ENCODE assay signal across 7 cellular contexts in genomic region chr10:130913844-130914243, GRCh38.
"Had no signal": no experiment of that assay in that cellular context is flagged by ENCODE, and none has a peak within 500 bp of the region (broad histone marks: within the 10 kb centered on the region; RNA-seq: fewer than 3 reads in every experiment).

No MANE protein-coding gene starts in this region.

- H3K4me1 Mint-ChIP-seq: GM23338, H9 had no signal

- H3K4me3 Mint-ChIP-seq: GM23338, H9 had no signal

- ATAC-seq: GM23338 had no signal

- DNase-seq: H9, HCEC 1CT, IMR-90 had no signal

- H3K4me2 ChIP-seq: GM23338 had no signal

- H3K4me3 ChIP-seq: GM23338 had no signal

- FAIRE-seq: H1, H54, HTR-8/SVneo had no signal

- H2AFZ ChIP-seq: GM23338 had no signal

- H3K27ac Mint-ChIP-seq: GM23338, H9 had no signal
